ENCODE assay signal across 12 cellular contexts in the genomic region with DNA sequence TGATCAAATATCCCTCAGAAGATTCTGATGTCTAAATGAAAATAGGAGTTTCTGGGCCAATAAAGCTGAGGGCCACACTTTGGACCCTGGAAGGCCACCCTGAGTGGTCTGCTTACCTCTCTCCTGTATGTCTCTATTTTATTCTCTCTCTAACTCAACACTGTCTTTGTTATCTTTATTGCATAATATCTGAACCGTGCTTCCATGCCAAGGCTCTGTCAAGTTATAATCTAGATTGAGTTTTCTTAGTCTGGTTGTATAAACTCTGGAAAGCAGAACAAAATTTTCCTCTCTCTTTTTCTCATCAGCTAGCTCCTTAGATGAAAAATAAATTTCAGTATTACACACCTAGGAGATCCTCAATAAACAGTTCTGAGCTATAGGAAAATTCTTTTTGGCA. TPM values are rescaled to one million over a fixed set of nuclear protein-coding genes. Genes with fewer than 3 reads are reported as not detected.
A peak's percentile ranks its signal among the peaks of the same experiment; 100 is the strongest.
DNase-seq lines count a peak whose midpoint lies in the region; ATAC-seq, FAIRE-seq and TF ChIP-seq lines count a peak whose summit lies in the region.
"Had no signal": no experiment of that assay in that cellular context is flagged by ENCODE, and none has a peak within 500 bp of the region (broad histone marks: within the 10 kb centered on the region; RNA-seq: fewer than 3 reads in every experiment).

No MANE protein-coding gene starts in this region.

- H3K4me1 ChIP-seq in Karpas-422 (ENCODE audit: low read length), result no peaks in the 10 kb centered on the region
- peaks cover 11 to 30% (median 25%) of the 10 kb centered on the region in 4 donors for H3K4me1 ChIP-seq in esophagus muscularis mucosa
- H3K4me1 ChIP-seq in mucosa of rectum (ENCODE audit: control insufficient read depth in 2 of 2, insufficient read depth in 2 of 2, low read length in 2 of 2), result peaks cover 0 to 4% of the 10 kb centered on the region in 2 donors
- peaks cover 0 to 17% (median 13%) of the 10 kb centered on the region in 5 donors for H3K4me1 ChIP-seq in subcutaneous abdominal adipose tissue (ENCODE audit: control insufficient read depth in 5 of 5, insufficient read depth in 5 of 5, low read length in 5 of 5)

- FAIRE-seq in H54 (lab: Jason Lieb, UNC), result no peak
- FAIRE-seq: bronchial epithelial cell, GM18507 had no signal

- no peak overlapping the region for H3K4me3 ChIP-seq in Karpas-422 (ENCODE audit: low read length)
- H3K4me3 ChIP-seq in esophagus muscularis mucosa, result peak overlapping the region in 3 of 4 donors; percentile 15 to 30 (median 24)
- peak overlapping the region in 1 of 2 donors; percentile 13 for H3K4me3 ChIP-seq in mucosa of rectum (ENCODE audit: low read length in 2 of 2)
- H3K4me3 ChIP-seq in subcutaneous abdominal adipose tissue (ENCODE audit: low read depth in 1 of 5, low read length in 5 of 5), result no peak overlapping the region

- H4K20me1 ChIP-seq in Karpas-422 (ENCODE audit: insufficient read depth, low read depth, low read length), result no peaks in the 10 kb centered on the region

- no peak for ATAC-seq in GM18498 (IDR thresholded peaks at IDR 0.05; ENCODE audit: unreplicated experiment)
- ATAC-seq: natural killer cell had no signal

- no peak overlapping the region for H3K4me2 ChIP-seq in Karpas-422 (ENCODE audit: low read depth, low read length, poor library complexity, severe bottlenecking)

- H3K9me3 ChIP-seq in Karpas-422 (ENCODE audit: low read length) (no peaks in the 10 kb centered on the region), esophagus muscularis mucosa (no peaks in the 10 kb centered on the region), mucosa of rectum (ENCODE audit: control insufficient read depth in 2 of 2, low read length in 2 of 2) (no peaks in the 10 kb centered on the region), subcutaneous abdominal adipose tissue (ENCODE audit: control insufficient read depth in 5 of 5, low read length in 5 of 5) (no peaks in the 10 kb centered on the region)

- H2AFZ ChIP-seq in Karpas-422 (ENCODE audit: low read length), result no peak overlapping the region

- H3K9ac ChIP-seq in Karpas-422 (ENCODE audit: low read length) (no peak overlapping the region), mucosa of rectum (ENCODE audit: low read depth in 1 of 2, low read length in 2 of 2) (no peak overlapping the region), subcutaneous abdominal adipose tissue (ENCODE audit: low read length in 5 of 5) (no peak overlapping the region)

- H3K9me2 ChIP-seq in Karpas-422 (replicated peaks; ENCODE audit: insufficient read depth, low read length), result no peaks in the 10 kb centered on the region

- intact Hi-C loops in esophagus muscularis mucosa (cut with DNase I), result no loop called here

- TF ChIP-seq POLR2A in esophagus muscularis mucosa (IDR thresholded peaks at IDR 0.05; ENCODE audit: low read depth) (no peak), H54 (IDR thresholded peaks at IDR 0.05; ENCODE audit: low read depth, low read length) (no peak)

- no peak for TF ChIP-seq EP300 in esophagus muscularis mucosa (IDR thresholded peaks at IDR 0.05)

- 4% methylated on average over 1 of the region's 1 CpG for WGBS in esophagus muscularis mucosa

- no peaks in the 10 kb centered on the region for H3K79me2 ChIP-seq in Karpas-422 (ENCODE audit: low read length)

- H3K36me3 ChIP-seq in Karpas-422 (ENCODE audit: insufficient read depth, low read length), result no peaks in the 10 kb centered on the region
- H3K36me3 ChIP-seq in esophagus muscularis mucosa, result no peaks in the 10 kb centered on the region
- H3K36me3 ChIP-seq in mucosa of rectum (ENCODE audit: control insufficient read depth in 2 of 2, insufficient read depth in 2 of 2, low read length in 2 of 2), result no peaks in the 10 kb centered on the region
- H3K36me3 ChIP-seq in subcutaneous abdominal adipose tissue (ENCODE audit: control insufficient read depth in 5 of 5, insufficient read depth in 5 of 5, low read length in 5 of 5), result no peaks in the 10 kb centered on the region

- H3K27ac ChIP-seq in Karpas-422 (ENCODE audit: low read length) (no peak overlapping the region), esophagus muscularis mucosa (replicated peaks in 1 of 4) (peak overlapping the region; percentile 69 to 84 (median 72)), mucosa of rectum (ENCODE audit: low read depth in 2 of 2, low read length in 2 of 2) (peak overlapping the region; percentile 42 to 52), subcutaneous abdominal adipose tissue (ENCODE audit: low read depth, low read length) (peak overlapping the region; percentile 11)

- DNase-seq in Karpas-422, result peak; percentile 29
- no peak for DNase-seq in esophagus muscularis mucosa (ENCODE audit: extremely low spot score)
- no peak for DNase-seq in DMS53 (lab: John Stamatoyannopoulos, UW)
- DNase-seq in H54 (ENCODE audit: insufficient read length, low spot score), result no peak
- no peak for DNase-seq in iPS-NIHi11 (ENCODE audit: low spot score)
- DNase-seq: activated CD4-positive, alpha-beta T cell treated with anti-CD3 and anti-CD28 coated beads for 1 hour; natural killer cell had no signal

- no peak for TF ChIP-seq CTCF in esophagus muscularis mucosa (IDR thresholded peaks at IDR 0.05)

- no peaks in the 10 kb centered on the region for H3K27me3 ChIP-seq in Karpas-422 (ENCODE audit: low read length)
- H3K27me3 ChIP-seq in esophagus muscularis mucosa, result no peaks in the 10 kb centered on the region
- no peaks in the 10 kb centered on the region for H3K27me3 ChIP-seq in mucosa of rectum (ENCODE audit: control insufficient read depth in 2 of 2, insufficient read depth in 2 of 2, low read length in 2 of 2)
- H3K27me3 ChIP-seq in subcutaneous abdominal adipose tissue (ENCODE audit: control insufficient read depth in 5 of 5, insufficient read depth in 4 of 5, low read length in 5 of 5), result no peaks in the 10 kb centered on the region

RNA-seq across cellular contexts. Expression of gene ACTL6A, which starts 36.2 kb away (rescaled TPM):
- total RNA-seq in Karpas-422 (2014; rRNA removed; shearing (Covaris generic); ENCODE audit: low replicate concordance), result 50.9 and 68.6 TPM in 2 replicates
- 10 to 100 TPM; 27.4 to 34.5 (median 34.1) TPM for total RNA-seq in esophagus muscularis mucosa

Comparison
In these comparisons a context has a peak if more than half of its experiments do, and no peak if none do; other contexts are left out.
1. H3K4me3 ChIP-seq: peak in esophagus muscularis mucosa (3 of 4); none in Karpas-422 (single experiment) and subcutaneous abdominal adipose tissue (0 of 5).